Comparison of ENCODE assay signal across 1 cellular context in the genomic region with DNA sequence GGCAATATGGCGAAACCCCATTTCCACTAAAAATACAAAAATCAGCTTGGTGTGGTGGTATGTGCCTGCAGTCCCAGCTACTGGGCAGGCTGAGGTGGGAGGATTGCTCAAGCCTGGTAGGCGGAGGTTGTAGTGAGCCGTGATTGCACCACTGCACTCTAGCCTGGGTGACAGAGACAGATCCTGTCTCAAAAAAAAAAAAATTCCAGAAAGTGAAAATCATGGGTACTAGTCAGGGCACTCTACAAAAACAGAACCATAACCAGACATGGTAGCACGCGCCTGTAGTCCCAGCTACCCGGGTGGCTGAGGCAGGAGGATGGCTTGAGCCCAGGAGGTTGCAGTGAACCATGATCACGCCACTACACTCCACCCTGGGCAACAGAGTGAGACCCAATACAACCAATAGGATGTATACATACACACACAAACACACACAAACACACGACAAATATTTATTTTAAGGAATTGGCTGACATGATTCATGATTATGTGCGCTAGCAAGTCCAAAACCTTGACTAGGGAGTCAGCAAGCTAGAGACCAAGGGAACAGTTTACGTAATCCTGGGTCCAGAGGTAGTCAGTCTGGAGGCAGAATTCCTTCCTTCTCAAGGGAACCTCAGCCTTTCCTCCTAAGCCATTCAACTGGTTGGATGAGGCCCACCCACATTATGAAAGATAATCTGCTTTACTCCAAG.
TF ChIP-seq lines count a peak whose summit lies in the region.

No MANE protein-coding gene starts in this region.

TF ChIP-seq in H1, 55 proteins besides CTCF, POLR2A, EP300 and RAD21:
- no peak for TF ChIP-seq RBBP5 (IDR thresholded peaks at IDR 0.05; ENCODE audit: borderline replicate concordance, low read depth, low read length)
- TF ChIP-seq SIN3A (conservative IDR thresholded peaks at IDR 0.05 in 1 of 2, IDR thresholded peaks at IDR 0.05 in 1 of 2; ENCODE audit: low read depth in 1 of 2, low read length in 2 of 2) = no peak
- no peak for TF ChIP-seq TCF12 (IDR thresholded peaks at IDR 0.05; ENCODE audit: low read depth, low read length)
- TF ChIP-seq, protein P1, sequence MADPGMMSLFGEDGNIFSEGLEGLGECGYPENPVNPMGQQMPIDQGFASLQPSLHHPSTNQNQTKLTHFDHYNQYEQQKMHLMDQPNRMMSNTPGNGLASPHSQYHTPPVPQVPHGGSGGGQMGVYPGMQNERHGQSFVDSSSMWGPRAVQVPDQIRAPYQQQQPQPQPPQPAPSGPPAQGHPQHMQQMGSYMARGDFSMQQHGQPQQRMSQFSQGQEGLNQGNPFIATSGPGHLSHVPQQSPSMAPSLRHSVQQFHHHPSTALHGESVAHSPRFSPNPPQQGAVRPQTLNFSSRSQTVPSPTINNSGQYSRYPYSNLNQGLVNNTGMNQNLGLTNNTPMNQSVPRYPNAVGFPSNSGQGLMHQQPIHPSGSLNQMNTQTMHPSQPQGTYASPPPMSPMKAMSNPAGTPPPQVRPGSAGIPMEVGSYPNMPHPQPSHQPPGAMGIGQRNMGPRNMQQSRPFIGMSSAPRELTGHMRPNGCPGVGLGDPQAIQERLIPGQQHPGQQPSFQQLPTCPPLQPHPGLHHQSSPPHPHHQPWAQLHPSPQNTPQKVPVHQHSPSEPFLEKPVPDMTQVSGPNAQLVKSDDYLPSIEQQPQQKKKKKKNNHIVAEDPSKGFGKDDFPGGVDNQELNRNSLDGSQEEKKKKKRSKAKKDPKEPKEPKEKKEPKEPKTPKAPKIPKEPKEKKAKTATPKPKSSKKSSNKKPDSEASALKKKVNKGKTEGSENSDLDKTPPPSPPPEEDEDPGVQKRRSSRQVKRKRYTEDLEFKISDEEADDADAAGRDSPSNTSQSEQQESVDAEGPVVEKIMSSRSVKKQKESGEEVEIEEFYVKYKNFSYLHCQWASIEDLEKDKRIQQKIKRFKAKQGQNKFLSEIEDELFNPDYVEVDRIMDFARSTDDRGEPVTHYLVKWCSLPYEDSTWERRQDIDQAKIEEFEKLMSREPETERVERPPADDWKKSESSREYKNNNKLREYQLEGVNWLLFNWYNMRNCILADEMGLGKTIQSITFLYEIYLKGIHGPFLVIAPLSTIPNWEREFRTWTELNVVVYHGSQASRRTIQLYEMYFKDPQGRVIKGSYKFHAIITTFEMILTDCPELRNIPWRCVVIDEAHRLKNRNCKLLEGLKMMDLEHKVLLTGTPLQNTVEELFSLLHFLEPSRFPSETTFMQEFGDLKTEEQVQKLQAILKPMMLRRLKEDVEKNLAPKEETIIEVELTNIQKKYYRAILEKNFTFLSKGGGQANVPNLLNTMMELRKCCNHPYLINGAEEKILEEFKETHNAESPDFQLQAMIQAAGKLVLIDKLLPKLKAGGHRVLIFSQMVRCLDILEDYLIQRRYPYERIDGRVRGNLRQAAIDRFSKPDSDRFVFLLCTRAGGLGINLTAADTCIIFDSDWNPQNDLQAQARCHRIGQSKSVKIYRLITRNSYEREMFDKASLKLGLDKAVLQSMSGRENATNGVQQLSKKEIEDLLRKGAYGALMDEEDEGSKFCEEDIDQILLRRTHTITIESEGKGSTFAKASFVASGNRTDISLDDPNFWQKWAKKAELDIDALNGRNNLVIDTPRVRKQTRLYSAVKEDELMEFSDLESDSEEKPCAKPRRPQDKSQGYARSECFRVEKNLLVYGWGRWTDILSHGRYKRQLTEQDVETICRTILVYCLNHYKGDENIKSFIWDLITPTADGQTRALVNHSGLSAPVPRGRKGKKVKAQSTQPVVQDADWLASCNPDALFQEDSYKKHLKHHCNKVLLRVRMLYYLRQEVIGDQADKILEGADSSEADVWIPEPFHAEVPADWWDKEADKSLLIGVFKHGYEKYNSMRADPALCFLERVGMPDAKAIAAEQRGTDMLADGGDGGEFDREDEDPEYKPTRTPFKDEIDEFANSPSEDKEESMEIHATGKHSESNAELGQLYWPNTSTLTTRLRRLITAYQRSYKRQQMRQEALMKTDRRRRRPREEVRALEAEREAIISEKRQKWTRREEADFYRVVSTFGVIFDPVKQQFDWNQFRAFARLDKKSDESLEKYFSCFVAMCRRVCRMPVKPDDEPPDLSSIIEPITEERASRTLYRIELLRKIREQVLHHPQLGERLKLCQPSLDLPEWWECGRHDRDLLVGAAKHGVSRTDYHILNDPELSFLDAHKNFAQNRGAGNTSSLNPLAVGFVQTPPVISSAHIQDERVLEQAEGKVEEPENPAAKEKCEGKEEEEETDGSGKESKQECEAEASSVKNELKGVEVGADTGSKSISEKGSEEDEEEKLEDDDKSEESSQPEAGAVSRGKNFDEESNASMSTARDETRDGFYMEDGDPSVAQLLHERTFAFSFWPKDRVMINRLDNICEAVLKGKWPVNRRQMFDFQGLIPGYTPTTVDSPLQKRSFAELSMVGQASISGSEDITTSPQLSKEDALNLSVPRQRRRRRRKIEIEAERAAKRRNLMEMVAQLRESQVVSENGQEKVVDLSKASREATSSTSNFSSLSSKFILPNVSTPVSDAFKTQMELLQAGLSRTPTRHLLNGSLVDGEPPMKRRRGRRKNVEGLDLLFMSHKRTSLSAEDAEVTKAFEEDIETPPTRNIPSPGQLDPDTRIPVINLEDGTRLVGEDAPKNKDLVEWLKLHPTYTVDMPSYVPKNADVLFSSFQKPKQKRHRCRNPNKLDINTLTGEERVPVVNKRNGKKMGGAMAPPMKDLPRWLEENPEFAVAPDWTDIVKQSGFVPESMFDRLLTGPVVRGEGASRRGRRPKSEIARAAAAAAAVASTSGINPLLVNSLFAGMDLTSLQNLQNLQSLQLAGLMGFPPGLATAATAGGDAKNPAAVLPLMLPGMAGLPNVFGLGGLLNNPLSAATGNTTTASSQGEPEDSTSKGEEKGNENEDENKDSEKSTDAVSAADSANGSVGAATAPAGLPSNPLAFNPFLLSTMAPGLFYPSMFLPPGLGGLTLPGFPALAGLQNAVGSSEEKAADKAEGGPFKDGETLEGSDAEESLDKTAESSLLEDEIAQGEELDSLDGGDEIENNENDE (IDR thresholded peaks at IDR 0.05; ENCODE audit: insufficient replicate concordance, low read length) = no peak
- TF ChIP-seq GTF2F1 (IDR thresholded peaks at IDR 0.05; ENCODE audit: borderline replicate concordance, low read depth, low read length) = no peak
- TF ChIP-seq BCL11A (IDR thresholded peaks at IDR 0.05; ENCODE audit: low read depth in 2 of 2, low read length in 2 of 2) = no peak
- TF ChIP-seq CHD1 (IDR thresholded peaks at IDR 0.05; ENCODE audit: low read depth, low read length) = no peak
- TF ChIP-seq TEAD4 (IDR thresholded peaks at IDR 0.05; ENCODE audit: low read depth, low read length) = no peak
- no peak for TF ChIP-seq JUN (IDR thresholded peaks at IDR 0.05; ENCODE audit: low read depth, low read length)
